22 cellular contexts compared by ENCODE assay signal in genomic region chr7:129103561-129104324, GRCh38.
"Had no signal": no experiment of that assay in that cellular context is flagged by ENCODE, and none has a peak within 500 bp of the region (broad histone marks: within the 10 kb centered on the region; RNA-seq: fewer than 3 reads in every experiment).

No MANE protein-coding gene starts in this region.

- H3K27ac Mint-ChIP-seq: activated CD4-positive, alpha-beta T cell treated with anti-CD3 and anti-CD28 coated beads, Interleukin-2, amount 10 ng/mL, durations not matched to agents 24 days and 14 days; activated CD8-positive, alpha-beta T cell treated with anti-CD3 and anti-CD28 coated beads, Interleukin-2, amount 10 ng/mL, durations not matched to agents 7 days and 5 days; activated naive CD8-positive, alpha-beta T cell; activated T-cell treated with anti-CD3 and anti-CD28 coated beads, Interleukin-2, amount 50 U/mL, for 72 hours; immature natural killer cell; naive thymus-derived CD4-positive, alpha-beta T cell had no signal

- H3K4me3 ChIP-seq: coronary artery, right atrium auricular region, skin epidermis, tibial nerve had no signal

- H3K4me1 Mint-ChIP-seq: activated CD4-positive, alpha-beta T cell treated with anti-CD3 and anti-CD28 coated beads, Interleukin-2, amount 10 ng/mL, durations not matched to agents 24 days and 14 days; central memory CD8-positive, alpha-beta T cell; immature natural killer cell; naive thymus-derived CD4-positive, alpha-beta T cell had no signal

- H3K9me3 Mint-ChIP-seq: activated B cell treated with CpG ODN at 0.5 μM for 24 hours; activated CD4-positive, alpha-beta T cell treated with anti-CD3 and anti-CD28 coated beads, Interleukin-2, amount 10 ng/mL, durations not matched to agents 24 days and 14 days; activated T-cell treated with anti-CD3 and anti-CD28 coated beads, Interleukin-2, amount 50 U/mL, for 72 hours; central memory CD8-positive, alpha-beta T cell; immature natural killer cell had no signal

- H3K27me3 ChIP-seq: right atrium auricular region, tibial nerve had no signal

- ATAC-seq: activated CD8-positive, alpha-beta T cell treated with anti-CD3 and anti-CD28 coated beads, Interleukin-2, amount 10 ng/mL, durations not matched to agents 7 days and 5 days; activated T-cell treated with anti-CD3 and anti-CD28 coated beads, Interleukin-2, amount 50 U/mL, for 72 hours; esophagus mucosa; left colon; naive thymus-derived CD4-positive, alpha-beta T cell had no signal

- H3K36me3 Mint-ChIP-seq: activated naive CD8-positive, alpha-beta T cell; brain; immature natural killer cell; naive thymus-derived CD4-positive, alpha-beta T cell had no signal

- H3K36me3 ChIP-seq: right atrium auricular region, tibial nerve had no signal

- FAIRE-seq: TTC549 had no signal

- H3K4me1 ChIP-seq: right atrium auricular region had no signal

- DNase-seq: activated B cell treated with CpG ODN at 0.5 μM for 24 hours; activated CD4-positive, alpha-beta T cell treated with anti-CD3 and anti-CD28 coated beads, Interleukin-2, amount 10 ng/mL, durations not matched to agents 24 days and 14 days; activated CD8-positive, alpha-beta memory T cell treated with anti-CD3 and anti-CD28 coated beads, Interleukin-2, amount 50 U/mL, for 48 hours; activated CD8-positive, alpha-beta T cell treated with anti-CD3 and anti-CD28 coated beads, Interleukin-2, amount 10 ng/mL, durations not matched to agents 7 days and 5 days; activated gamma-delta T cell treated with Interleukin-2 at 50 U/mL for 16 hours; activated T-cell treated with anti-CD3 and anti-CD28 coated beads, Interleukin-2, amount 50 U/mL, for 72 hours; amniotic stem cell; immature natural killer cell; left colon; naive thymus-derived CD4-positive, alpha-beta T cell; stimulated activated CD4-positive, alpha-beta T cell treated with anti-CD3 and anti-CD28 coated beads, Interleukin-15, amount 100 ng/mL, for 24 hours; stimulated activated CD4-positive, alpha-beta T cell treated with anti-CD3 and anti-CD28 coated beads, Interleukin-4, amount 100 ng/mL, for 1 hour; stimulated activated naive CD4-positive, alpha-beta T cell had no signal

- H3K4me3 Mint-ChIP-seq: activated B cell treated with CpG ODN at 0.5 μM for 24 hours; activated CD4-positive, alpha-beta T cell treated with anti-CD3 and anti-CD28 coated beads, Interleukin-2, amount 10 ng/mL, durations not matched to agents 24 days and 14 days; activated CD8-positive, alpha-beta T cell treated with anti-CD3 and anti-CD28 coated beads, Interleukin-2, amount 10 ng/mL, durations not matched to agents 7 days and 5 days; activated naive CD8-positive, alpha-beta T cell; activated T-cell treated with anti-CD3 and anti-CD28 coated beads, Interleukin-2, amount 50 U/mL, for 72 hours; brain; central memory CD8-positive, alpha-beta T cell; immature natural killer cell; naive thymus-derived CD4-positive, alpha-beta T cell had no signal

- H3K27me3 Mint-ChIP-seq: activated B cell treated with CpG ODN at 0.5 μM for 24 hours; activated naive CD8-positive, alpha-beta T cell; central memory CD8-positive, alpha-beta T cell had no signal

- H3K27ac ChIP-seq: coronary artery, right atrium auricular region, skin epidermis, tibial nerve had no signal

- H3K9me3 ChIP-seq: right atrium auricular region, tibial nerve had no signal
